8 cellular contexts compared by ENCODE assay signal in the genomic region with DNA sequence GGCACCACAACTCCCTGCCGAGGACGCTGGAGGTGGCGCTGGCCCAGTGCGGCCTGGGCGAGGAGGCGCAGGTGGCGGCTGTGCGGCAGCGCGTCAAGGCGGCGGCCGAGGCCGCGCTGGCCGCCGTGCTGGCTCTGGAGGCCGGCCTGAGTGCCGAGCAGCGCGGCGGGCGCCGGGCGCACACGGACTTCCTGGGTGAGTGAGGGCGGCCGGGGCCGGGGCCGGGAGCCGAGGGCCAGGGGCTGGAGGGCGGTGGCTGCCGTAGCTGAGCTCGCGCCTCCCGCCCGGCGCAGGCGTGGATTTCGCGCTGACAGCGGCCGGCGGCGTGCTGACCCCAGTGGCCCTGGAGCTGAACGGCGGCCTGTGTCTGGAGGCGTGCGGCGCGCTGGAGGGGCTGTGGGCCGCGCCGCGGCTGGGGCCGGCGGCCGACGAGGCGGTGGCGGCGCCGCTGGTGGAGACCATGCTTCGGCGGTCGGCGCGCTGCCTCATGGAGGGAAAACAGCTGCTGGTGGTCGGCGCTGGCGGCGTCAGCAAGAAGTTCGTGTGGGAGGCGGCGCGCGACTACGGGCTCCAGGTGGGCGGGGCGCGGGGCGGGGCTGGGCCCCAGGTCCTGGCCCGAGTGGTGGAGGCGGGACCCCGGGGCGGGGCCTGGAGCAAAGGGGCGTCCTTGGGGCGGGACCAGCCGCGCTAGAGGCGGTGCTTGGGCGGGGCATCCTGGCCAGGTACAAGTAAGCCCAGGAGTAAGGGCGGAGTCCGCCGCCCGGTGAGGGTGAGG. TPM values are rescaled to one million over a fixed set of nuclear protein-coding genes. Genes with fewer than 3 reads are reported as not detected.
DNase-seq lines count a peak whose midpoint lies in the region; ATAC-seq and TF ChIP-seq lines count a peak whose summit lies in the region.

No MANE protein-coding gene starts in this region.

- H3K27ac ChIP-seq in SK-N-SH (ENCODE audit: low read depth in 2 of 2, low read length in 1 of 2) (peak overlapping the region in 1 of 2 experiments; percentile 64; a peak in 1 of 4 replicates), ovary (peak overlapping the region; percentile 78 to 94), thymus (ENCODE audit: low read depth) (peak overlapping the region; percentile 93)

- no peaks in the 10 kb centered on the region for H3K9me3 Mint-ChIP-seq in activated naive CD4-positive, alpha-beta T cell treated with anti-CD3 and anti-CD28 coated beads, Interleukin-2, amount 50 U/mL, for 72 hours
- peaks cover 4% of the 10 kb centered on the region for H3K9me3 Mint-ChIP-seq in glutamatergic neuron (ENCODE audit: unreplicated experiment)

- DNase-seq in GM03348 (ENCODE audit: low spot score) (peak; percentile 99), NCI-H1092 treated with DMSO at 0.1 percent for 48 hours (lab: John Stamatoyannopoulos, UW) (peak; percentile 91), SK-N-SH (peak; percentile 100), glutamatergic neuron (peak; percentile 99), ovary (peak; percentile 96 to 99 (median 98))
- DNase-seq in activated naive CD4-positive, alpha-beta T cell treated with anti-CD3 and anti-CD28 coated beads, Interleukin-2, amount 50 U/mL, for 72 hours (ENCODE audit: low spot score in 2 of 2) = peak; percentile 95 to 100

- peak; percentile 59 for TF ChIP-seq POLR2A in ovary (IDR thresholded peaks at IDR 0.05)

- H3K27me3 Mint-ChIP-seq in glutamatergic neuron (ENCODE audit: unreplicated experiment) = peaks cover 16% of the 10 kb centered on the region

- H3K9me3 ChIP-seq in SK-N-SH (no peaks in the 10 kb centered on the region), ovary (no peaks in the 10 kb centered on the region), thymus (ENCODE audit: control insufficient read depth) (no peaks in the 10 kb centered on the region)

- no peak for TF ChIP-seq CTCF in SK-N-SH (IDR thresholded peaks at IDR 0.05)
- TF ChIP-seq CTCF in glutamatergic neuron (IDR thresholded peaks at IDR 0.05; ENCODE audit: partially characterized antibody, unreplicated experiment) = no peak
- no peak for TF ChIP-seq CTCF in ovary (IDR thresholded peaks at IDR 0.05)

- no peaks in the 10 kb centered on the region for H3F3A ChIP-seq in SK-N-SH (replicated peaks; ENCODE audit: insufficient read depth)

- H3K4me1 ChIP-seq in SK-N-SH (ENCODE audit: control insufficient read depth in 1 of 2, insufficient read depth in 2 of 2, low read depth in 1 of 2, low read length in 1 of 2) (peaks cover 6 to 8% of the 10 kb centered on the region in 2 experiments; a peak in 2 of 4 replicates), ovary (ENCODE audit: insufficient read depth) (peaks cover 6% of the 10 kb centered on the region), thymus (ENCODE audit: control insufficient read depth, insufficient read depth, low read length) (peaks cover 57% of the 10 kb centered on the region)

- H3K4me2 ChIP-seq in SK-N-SH = peak overlapping the region; percentile 68

- H4K20me1 ChIP-seq in SK-N-SH (ENCODE audit: insufficient read depth) = no peaks in the 10 kb centered on the region

- H3K27me3 ChIP-seq in SK-N-SH (ENCODE audit: insufficient read depth) (no peaks in the 10 kb centered on the region), ovary (no peaks in the 10 kb centered on the region), thymus (ENCODE audit: control insufficient read depth, insufficient read depth) (no peaks in the 10 kb centered on the region)

- no peaks in the 10 kb centered on the region for H3K79me2 ChIP-seq in SK-N-SH (ENCODE audit: insufficient read depth)

- peak overlapping the region; percentile 49; the same call in 1 of the 2 replicates for H3K9ac ChIP-seq in SK-N-SH

- 0% methylated on average over 17 of the region's 96 CpGs for WGBS in SK-N-SH (ENCODE audit: low lambda C conversion rate)
- 0 to 1% (median 0%) methylated on average over 46 to 96 of the region's 96 CpGs for WGBS in ovary, 3 donors
- WGBS in thymus = under 1% methylated on average over 96 of the region's 96 CpGs

- no peak for TF ChIP-seq EP300 in SK-N-SH (IDR thresholded peaks at IDR 0.05; ENCODE audit: borderline replicate concordance in 1 of 2, low read depth in 1 of 2, low read length in 1 of 2)
- no peak for TF ChIP-seq EP300 in ovary (IDR thresholded peaks at IDR 0.05)

- intact Hi-C loops in ovary (cut with DNase I) = no loop called here

- H3K36me3 ChIP-seq in SK-N-SH (replicated peaks in 1 of 2; ENCODE audit: control insufficient read depth in 1 of 2, insufficient read depth in 2 of 2, low read length in 1 of 2) (no peaks in the 10 kb centered on the region), ovary (no peaks in the 10 kb centered on the region), thymus (ENCODE audit: control insufficient read depth, insufficient read depth) (no peaks in the 10 kb centered on the region)

- CTCF ChIA-PET in SK-N-SH (lab: Yijun Ruan, JAX) = interaction anchor here (0.8 to 2.7 kb wide), 3 partner anchors 14 to 38 kb away, joined by 3 to 17 read pairs (median 3); partner anchors contain the start of gene PPP1CA

- peak overlapping the region; percentile 70 for H3K4me3 Mint-ChIP-seq in glutamatergic neuron (ENCODE audit: unreplicated experiment)

- no peaks in the 10 kb centered on the region for H3K4me1 Mint-ChIP-seq in glutamatergic neuron (ENCODE audit: low read depth, unreplicated experiment)

- ATAC-seq in HG02571 (IDR thresholded peaks at IDR 0.05; ENCODE audit: unreplicated experiment) = peak; percentile 71
- peak; percentile 93 to 94 for ATAC-seq in activated naive CD4-positive, alpha-beta T cell treated with anti-CD3 and anti-CD28 coated beads, Interleukin-2, amount 50 U/mL, for 72 hours

- H2AFZ ChIP-seq in SK-N-SH (ENCODE audit: low read depth) = 0 out of 2 replicates have a peak overlapping the region, but pooled peaks have one; percentile 14

- no peak for TF ChIP-seq RAD21 in SK-N-SH (IDR thresholded peaks at IDR 0.05; ENCODE audit: low read length)

- H3K27ac Mint-ChIP-seq in activated naive CD4-positive, alpha-beta T cell treated with anti-CD3 and anti-CD28 coated beads, Interleukin-2, amount 50 U/mL, for 72 hours = peak overlapping the region; percentile 69 to 81
- no peak overlapping the region for H3K27ac Mint-ChIP-seq in glutamatergic neuron (ENCODE audit: unreplicated experiment)

- H3K36me3 Mint-ChIP-seq in activated naive CD4-positive, alpha-beta T cell treated with anti-CD3 and anti-CD28 coated beads, Interleukin-2, amount 50 U/mL, for 72 hours = no peaks in the 10 kb centered on the region
- no peaks in the 10 kb centered on the region for H3K36me3 Mint-ChIP-seq in glutamatergic neuron (ENCODE audit: unreplicated experiment)

- H3K4me3 ChIP-seq in SK-N-SH (ENCODE audit: low read depth in 2 of 2, low read length in 1 of 2) (peak overlapping the region; percentile 63 to 66), ovary (peak overlapping the region; percentile 59), thymus (ENCODE audit: low read length) (peak overlapping the region; percentile 72)

- H3K9me2 ChIP-seq in SK-N-SH = no peaks in the 10 kb centered on the region

- POLR2A ChIA-PET in SK-N-SH (lab: Yijun Ruan, JAX) = interaction anchor here (0.5 to 1.3 kb wide), 4 partner anchors 25 to 1108 kb away, joined by 3 to 4 read pairs (median 3); partner anchors contain the start of genes GSTP1 and RAD9A

TF ChIP-seq in SK-N-SH, 30 proteins besides CTCF, POLR2A, EP300 and RAD21 (continues in another document):
- TF ChIP-seq CHD2 (IDR thresholded peaks at IDR 0.05; ENCODE audit: low read length, partially characterized antibody) (no peak), GABPA (IDR thresholded peaks at IDR 0.05; ENCODE audit: low read depth) (no peak)

RNA-seq across cellular contexts. Expression of gene CARNS1, which starts 5.4 kb away (rescaled TPM):
- 0.15 and 0.23 TPM in 2 replicates for polyA plus RNA-seq in SK-N-SH (2012; rRNA removed)
- polyA plus RNA-seq in SK-N-SH (2012; cell fraction: cytosol; rRNA removed) = 0.05 and 0.09 TPM in 2 replicates
- polyA plus RNA-seq in SK-N-SH (2012; cell fraction: nucleus; rRNA removed) = 1.3 and 1.9 TPM in 2 replicates
- total RNA-seq in activated naive CD4-positive, alpha-beta T cell treated with anti-CD3 and anti-CD28 coated beads, Interleukin-2, amount 50 U/mL, for 72 hours = 1 to 10 TPM; 1.4 to 4.5 TPM
- 0.07 TPM for total RNA-seq in glutamatergic neuron (ENCODE audit: unreplicated experiment)
- total RNA-seq in ovary = 10 to 100 TPM in 1 of 7 donors, 1 to 10 TPM in 1, under 1 TPM in 5; 0.12 to 13.2 (median 0.66) TPM
- polyA plus RNA-seq in ovary = under 1 TPM; 0.45 to 0.58 TPM
- 1.7 TPM for polyA plus RNA-seq in thymus

RNA-seq across cellular contexts. Expression of gene RPS6KB2, which starts 7.5 kb away (rescaled TPM):
- 52.0 and 53.2 TPM in 2 replicates for polyA plus RNA-seq in SK-N-SH (2012; rRNA removed)
- polyA plus RNA-seq in SK-N-SH (2012; cell fraction: cytosol; rRNA removed) = 26.2 and 38.7 TPM in 2 replicates
- polyA plus RNA-seq in SK-N-SH (2012; cell fraction: nucleus; rRNA removed) = 115 and 134 TPM in 2 replicates
- total RNA-seq in activated naive CD4-positive, alpha-beta T cell treated with anti-CD3 and anti-CD28 coated beads, Interleukin-2, amount 50 U/mL, for 72 hours = 10 to 100 TPM; 64.3 to 68.8 TPM
- 69.0 TPM for total RNA-seq in glutamatergic neuron (ENCODE audit: unreplicated experiment)
- 10 to 100 TPM; 24.8 to 38.6 (median 33.1) TPM for total RNA-seq in ovary
- 10 to 100 TPM; 10.4 to 38.2 TPM for polyA plus RNA-seq in ovary
- 76.8 TPM for polyA plus RNA-seq in thymus

RNA-seq across cellular contexts. Expression of gene PTPRCAP, which starts 16.6 kb away (rescaled TPM):
- 1.3 and 1.4 TPM in 2 replicates for polyA plus RNA-seq in SK-N-SH (2012; rRNA removed)
- 0.22 and 0.50 TPM in 2 replicates for polyA plus RNA-seq in SK-N-SH (2012; cell fraction: cytosol; rRNA removed)
- 8.9 and 16.4 TPM in 2 replicates for polyA plus RNA-seq in SK-N-SH (2012; cell fraction: nucleus; rRNA removed)
- 100 to 1,000 TPM in 1 of 2 donors, 10 to 100 TPM in 1; 65.2 to 131 TPM for total RNA-seq in activated naive CD4-positive, alpha-beta T cell treated with anti-CD3 and anti-CD28 coated beads, Interleukin-2, amount 50 U/mL, for 72 hours
- 2.1 TPM for total RNA-seq in glutamatergic neuron (ENCODE audit: unreplicated experiment)
- 10 to 100 TPM in 1 of 7 donors, 1 to 10 TPM in 6; 2.4 to 10.7 (median 3.2) TPM for total RNA-seq in ovary
- 1 to 10 TPM in 1 of 2 donors, not detected in 1; 7.2 TPM for polyA plus RNA-seq in ovary
- 151 TPM for polyA plus RNA-seq in thymus

RNA-seq across cellular contexts. Expression of gene TBC1D10C, which starts 16.9 kb away (rescaled TPM):
- polyA plus RNA-seq in SK-N-SH (2012; rRNA removed) = 0.05 TPM in 1 of 2 replicates, not detected in the other
- not detected in 2 replicates for polyA plus RNA-seq in SK-N-SH (2012; cell fraction: cytosol; rRNA removed)
- polyA plus RNA-seq in SK-N-SH (2012; cell fraction: nucleus; rRNA removed) = 0.08 and 0.31 TPM in 2 replicates
- 100 to 1,000 TPM; 135 to 155 TPM for total RNA-seq in activated naive CD4-positive, alpha-beta T cell treated with anti-CD3 and anti-CD28 coated beads, Interleukin-2, amount 50 U/mL, for 72 hours
- total RNA-seq in glutamatergic neuron (ENCODE audit: unreplicated experiment) = not detected
- 1 to 10 TPM in 3 of 7 donors, under 1 TPM in 4; 0.15 to 2.0 (median 1.00) TPM for total RNA-seq in ovary
- polyA plus RNA-seq in ovary = 1 to 10 TPM in 1 of 2 donors, under 1 TPM in 1; 0.32 to 1.6 TPM
- polyA plus RNA-seq in thymus = 318 TPM

RNA-seq across cellular contexts. Expression of gene PPP1CA, which starts 19.2 kb away (rescaled TPM):
- polyA plus RNA-seq in SK-N-SH (2012; rRNA removed) = 210 and 261 TPM in 2 replicates
- 130 and 175 TPM in 2 replicates for polyA plus RNA-seq in SK-N-SH (2012; cell fraction: cytosol; rRNA removed)
- polyA plus RNA-seq in SK-N-SH (2012; cell fraction: nucleus; rRNA removed) = 181 and 248 TPM in 2 replicates
- 100 to 1,000 TPM; 238 to 253 TPM for total RNA-seq in activated naive CD4-positive, alpha-beta T cell treated with anti-CD3 and anti-CD28 coated beads, Interleukin-2, amount 50 U/mL, for 72 hours
- 163 TPM for total RNA-seq in glutamatergic neuron (ENCODE audit: unreplicated experiment)
- 10 to 100 TPM; 32.2 to 86.9 (median 55.5) TPM for total RNA-seq in ovary
- 10 to 100 TPM; 43.7 to 54.9 TPM for polyA plus RNA-seq in ovary
- polyA plus RNA-seq in thymus = 141 TPM

Comparison
In these comparisons a context has a peak if more than half of its experiments do, and no peak if none do; other contexts are left out.
1. RNA of gene PTPRCAP, which starts 16.6 kb away (total RNA-seq): 65.2 to 131 TPM in activated naive CD4-positive, alpha-beta T cell treated with anti-CD3 and anti-CD28 coated beads, Interleukin-2, amount 50 U/mL, for 72 hours; 2.4 to 10.7 TPM in ovary and 2.1 TPM in glutamatergic neuron (single experiment); every median in the first group is over 4 times any median in the second.
2. Peak in every context shown above with its lines, with median percentiles within 50 percentile points of each other: DNase-seq and H3K4me3 ChIP-seq.